In the genomic region with DNA sequence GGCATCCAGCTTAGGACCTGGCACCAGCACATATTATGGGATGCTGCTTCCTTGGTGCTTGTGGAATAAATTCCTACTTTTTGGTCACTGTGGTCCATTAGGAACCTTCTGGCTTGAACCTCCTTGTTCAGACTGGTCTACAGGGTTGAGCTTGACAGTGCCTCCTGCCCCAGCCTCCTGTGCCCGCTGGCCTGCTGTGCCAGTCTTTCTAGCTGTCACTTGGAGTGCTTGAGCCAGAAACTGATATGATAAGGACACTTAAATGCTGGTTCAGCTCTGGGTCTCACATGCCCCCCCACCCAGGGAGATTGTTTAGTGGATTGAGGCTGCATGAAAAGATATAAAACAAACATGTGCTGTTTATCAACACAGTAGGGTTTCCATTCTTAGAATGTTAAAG, we compare ENCODE assay signal across 2 cellular contexts.
A peak's percentile ranks its signal among the peaks of the same experiment; 100 is the strongest.
TF ChIP-seq lines count a peak whose summit lies in the region.

No MANE protein-coding gene starts in this region.

TF ChIP-seq in HEK293, 187 proteins besides CTCF, POLR2A, EP300 and RAD21:
- TF ChIP-seq SALL2 (tag by site-specific recombination; IDR thresholded peaks at IDR 0.05; ENCODE audit: borderline replicate concordance) (no peak), ZNF23 (tag by site-specific recombination; IDR thresholded peaks at IDR 0.05; ENCODE audit: borderline replicate concordance) (no peak), ZIC2 (tag by site-specific recombination; IDR thresholded peaks at IDR 0.05) (peak; percentile 76)

TF ChIP-seq in H1, 55 proteins besides CTCF, POLR2A, EP300 and RAD21:
- TF ChIP-seq TBP (IDR thresholded peaks at IDR 0.05; ENCODE audit: low read depth, low read length) = no peak
- TF ChIP-seq, protein P1, sequence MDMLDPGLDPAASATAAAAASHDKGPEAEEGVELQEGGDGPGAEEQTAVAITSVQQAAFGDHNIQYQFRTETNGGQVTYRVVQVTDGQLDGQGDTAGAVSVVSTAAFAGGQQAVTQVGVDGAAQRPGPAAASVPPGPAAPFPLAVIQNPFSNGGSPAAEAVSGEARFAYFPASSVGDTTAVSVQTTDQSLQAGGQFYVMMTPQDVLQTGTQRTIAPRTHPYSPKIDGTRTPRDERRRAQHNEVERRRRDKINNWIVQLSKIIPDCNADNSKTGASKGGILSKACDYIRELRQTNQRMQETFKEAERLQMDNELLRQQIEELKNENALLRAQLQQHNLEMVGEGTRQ (IDR thresholded peaks at IDR 0.05; ENCODE audit: low read length) = no peak
TF ChIP-seq in H1: peak in this region for 0.
